ENCODE assay signal across 11 cellular contexts in genomic region chr16:50395763-50396710, GRCh38. TPM values are rescaled to one million over a fixed set of nuclear protein-coding genes. Genes with fewer than 3 reads are reported as not detected.
A peak's percentile ranks its signal among the peaks of the same experiment; 100 is the strongest.
DNase-seq lines count a peak whose midpoint lies in the region; ATAC-seq and TF ChIP-seq lines count a peak whose summit lies in the region.
"Had no signal": no experiment of that assay in that cellular context is flagged by ENCODE, and none has a peak within 500 bp of the region (broad histone marks: within the 10 kb centered on the region; RNA-seq: fewer than 3 reads in every experiment).

No MANE protein-coding gene starts in this region.

- H3K9ac ChIP-seq in endodermal cell (ENCODE audit: extremely low read depth, low read length, poor library complexity, severe bottlenecking), result no peak overlapping the region

- peak overlapping the region; percentile 36 for H3K27ac ChIP-seq in CD4-positive, CD25-positive, alpha-beta regulatory T cell (ENCODE audit: insufficient read depth, low read length, poor library complexity, severe bottlenecking)
- H3K27ac ChIP-seq in RWPE2 (ENCODE audit: poor library complexity, severe bottlenecking) (peak overlapping the region; percentile 98), endodermal cell (ENCODE audit: low read depth, low read length) (no peak overlapping the region)

- no peaks in the 10 kb centered on the region for H3K9me3 ChIP-seq in CD4-positive, CD25-positive, alpha-beta regulatory T cell (ENCODE audit: control insufficient read depth in 2 of 2, low read length in 2 of 2)
- H3K9me3 ChIP-seq in RWPE2 (ENCODE audit: severe bottlenecking) (no peaks in the 10 kb centered on the region), endodermal cell (ENCODE audit: control insufficient read depth, low read length) (no peaks in the 10 kb centered on the region)

- H3K4me1 ChIP-seq in CD4-positive, CD25-positive, alpha-beta regulatory T cell (ENCODE audit: control insufficient read depth, insufficient read depth, low read length, poor library complexity, severe bottlenecking), result peaks cover 11% of the 10 kb centered on the region
- H3K4me1 ChIP-seq in RWPE2 (ENCODE audit: insufficient read depth, poor library complexity, severe bottlenecking) (peaks cover 18% of the 10 kb centered on the region), endodermal cell (ENCODE audit: control insufficient read depth, insufficient read depth, low read length) (no peaks in the 10 kb centered on the region)

- peak; percentile 77 for ATAC-seq in CD4-positive, CD25-positive, alpha-beta regulatory T cell (ENCODE audit: low read depth in 2 of 2)
- peak; percentile 52 for ATAC-seq in GM18505 (IDR thresholded peaks at IDR 0.05; ENCODE audit: unreplicated experiment)
- ATAC-seq in RWPE2 (ENCODE audit: low read depth), result no peak

- no peaks in the 10 kb centered on the region for H3K36me3 Mint-ChIP-seq in CD4-positive, CD25-positive, alpha-beta regulatory T cell
- no peaks in the 10 kb centered on the region for H3K36me3 Mint-ChIP-seq in endodermal cell (ENCODE audit: low read depth)

- 96 to 100% methylated on average over 7 to 10 of the region's 10 CpGs for WGBS in endodermal cell (ENCODE audit: insufficient coverage in 1 of 2, insufficient read length in 1 of 2), 2 experiments

- H3K27me3 ChIP-seq in CD4-positive, CD25-positive, alpha-beta regulatory T cell (ENCODE audit: control insufficient read depth, insufficient read depth, low read length), result no peaks in the 10 kb centered on the region
- H3K27me3 ChIP-seq in RWPE2 (ENCODE audit: insufficient read depth, poor library complexity, severe bottlenecking) (no peaks in the 10 kb centered on the region), endodermal cell (ENCODE audit: control insufficient read depth, insufficient read depth, low read length, poor library complexity, severe bottlenecking) (no peaks in the 10 kb centered on the region)

- peak overlapping the region; percentile 34 to 89 (median 82) for H3K27ac Mint-ChIP-seq in CD4-positive, CD25-positive, alpha-beta regulatory T cell
- no peak overlapping the region for H3K27ac Mint-ChIP-seq in endodermal cell
- H3K27ac Mint-ChIP-seq: nephron had no signal

- H3K36me3 ChIP-seq in CD4-positive, CD25-positive, alpha-beta regulatory T cell (ENCODE audit: control insufficient read depth, insufficient read depth, low read length), result no peaks in the 10 kb centered on the region
- H3K36me3 ChIP-seq in RWPE2 (ENCODE audit: low read depth) (no peaks in the 10 kb centered on the region), endodermal cell (ENCODE audit: control insufficient read depth, insufficient read depth, low read length) (no peaks in the 10 kb centered on the region)

- peak in 2 of 3 donors; percentile 24 to 50 for DNase-seq in CD4-positive, CD25-positive, alpha-beta regulatory T cell
- DNase-seq in RWPE2 (ENCODE audit: low spot score) (no peak), erythroblast (lab: John Stamatoyannopoulos, UW) (peak; percentile 39 to 79), endodermal cell (no peak), GDM1 (lab: John Stamatoyannopoulos, UW) (no peak), RPMI8226 (no peak), NCI-H526 (lab: John Stamatoyannopoulos, UW) (no peak)
- DNase-seq: aorta, NCI-H2029 had no signal

- no peak for TF ChIP-seq POLR2A in GM18505 (IDR thresholded peaks at IDR 0.05; ENCODE audit: borderline replicate concordance, extremely low read depth, insufficient read depth, insufficient read length)
- TF ChIP-seq POLR2A in erythroblast (IDR thresholded peaks at IDR 0.05; ENCODE audit: low read length), result no peak

- H3K9me3 Mint-ChIP-seq in CD4-positive, CD25-positive, alpha-beta regulatory T cell, result no peaks in the 10 kb centered on the region
- H3K9me3 Mint-ChIP-seq in endodermal cell, result no peaks in the 10 kb centered on the region
- H3K9me3 Mint-ChIP-seq: nephron had no signal

- peak overlapping the region in 2 of 4 donors; percentile 4 to 58 for H3K4me3 Mint-ChIP-seq in CD4-positive, CD25-positive, alpha-beta regulatory T cell
- H3K4me3 Mint-ChIP-seq in endodermal cell, result no peak overlapping the region
- H3K4me3 Mint-ChIP-seq: nephron had no signal

- H3K4me1 Mint-ChIP-seq in CD4-positive, CD25-positive, alpha-beta regulatory T cell, result peaks cover 8 to 25% (median 12%) of the 10 kb centered on the region in 4 donors
- peaks cover 7% of the 10 kb centered on the region for H3K4me1 Mint-ChIP-seq in endodermal cell

- no peak overlapping the region for H3K4me3 ChIP-seq in CD4-positive, CD25-positive, alpha-beta regulatory T cell (ENCODE audit: low read depth, low read length)
- peak overlapping the region; percentile 2 for H3K4me3 ChIP-seq in RWPE2 (ENCODE audit: severe bottlenecking)
- H3K4me3 ChIP-seq in endodermal cell (ENCODE audit: low read length), result no peak overlapping the region

- TF ChIP-seq CTCF in RWPE2 (IDR thresholded peaks at IDR 0.05; ENCODE audit: poor library complexity, severe bottlenecking) (no peak), endodermal cell (conservative IDR thresholded peaks at IDR 0.05) (no peak)

- H3K27me3 Mint-ChIP-seq in CD4-positive, CD25-positive, alpha-beta regulatory T cell, result peaks cover 5% of the 10 kb centered on the region
- H3K27me3 Mint-ChIP-seq in endodermal cell (ENCODE audit: insufficient read depth), result no peaks in the 10 kb centered on the region

RNA-seq across cellular contexts. Expression of gene BRD7, which starts 27.2 kb away (rescaled TPM):
- total RNA-seq in CD4-positive, CD25-positive, alpha-beta regulatory T cell, result 88.6 TPM
- 10 to 100 TPM; 23.3 to 45.5 (median 32.1) TPM for polyA plus RNA-seq in CD4-positive, CD25-positive, alpha-beta regulatory T cell
- total RNA-seq in endodermal cell, result 100 to 1,000 TPM; 125 to 163 TPM
- 124 TPM for polyA plus RNA-seq in endodermal cell (2013, experiment 1 of 2)
- 114 TPM for polyA plus RNA-seq in endodermal cell (2013, experiment 2 of 2)

Comparison
In these comparisons a context has a peak if more than half of its experiments do, and no peak if none do; other contexts are left out.
1. DNase-seq: peak in CD4-positive, CD25-positive, alpha-beta regulatory T cell (2 of 3) and erythroblast (2 of 2); none in RWPE2 (single experiment), endodermal cell (single experiment), GDM1 (single experiment), RPMI8226 (single experiment) and NCI-H526 (0 of 2).